Comparison of ENCODE assay signal across 10 cellular contexts in the genomic region with DNA sequence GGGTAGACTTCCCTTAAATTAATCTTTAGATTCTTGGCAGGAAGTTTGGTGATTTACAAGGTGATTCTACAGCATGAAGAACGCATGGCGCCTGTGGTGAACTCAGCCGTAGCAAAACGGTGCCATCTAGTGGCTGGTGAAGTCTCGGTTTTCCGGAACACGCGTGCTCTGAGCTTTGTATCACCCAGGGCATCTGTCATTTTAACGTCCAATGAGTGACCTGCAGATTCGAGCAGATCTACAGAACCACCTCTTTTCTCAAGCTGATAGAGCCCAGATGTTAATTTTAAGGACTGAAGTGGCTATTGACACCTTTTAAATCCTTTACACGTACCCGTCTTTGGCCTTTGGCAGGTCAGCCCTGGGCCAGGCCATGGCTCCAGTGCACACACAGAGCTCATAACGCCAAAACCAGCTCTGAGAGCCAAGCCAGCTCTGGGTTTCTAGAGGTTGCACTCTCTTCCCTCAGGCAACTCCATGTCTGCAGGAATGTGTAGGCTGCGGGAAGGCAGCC. TPM values are rescaled to one million over a fixed set of nuclear protein-coding genes. Genes with fewer than 3 reads are reported as not detected.
A peak's percentile ranks its signal among the peaks of the same experiment; 100 is the strongest.
DNase-seq lines count a peak whose midpoint lies in the region; ATAC-seq, FAIRE-seq and TF ChIP-seq lines count a peak whose summit lies in the region.
"Not testable (repeated sequence)": the region's sequence is repeated elsewhere in the genome, so short reads cannot be mapped to it uniquely, and the experiment has no call there.
"Had no signal": no experiment of that assay in that cellular context is flagged by ENCODE, and none has a peak within 500 bp of the region (broad histone marks: within the 10 kb centered on the region; RNA-seq: fewer than 3 reads in every experiment).

No MANE protein-coding gene starts in this region.

- H2AFZ ChIP-seq in keratinocyte (ENCODE audit: control insufficient read depth, low read length): not testable (repeated sequence)

- not testable (repeated sequence) for H3K9ac ChIP-seq in keratinocyte (ENCODE audit: control insufficient read depth, extremely low read depth, insufficient read depth, low read length)

- intact Hi-C loops in sciatic nerve (cut with DNase I): not testable (repeated sequence)

- dilution Hi-C loops in keratinocyte (cut with MboI; ENCODE audit: extremely low pct_ligation_motif_present, low sequenced_read_pairs): not testable (repeated sequence)

- H3K9me3 ChIP-seq in keratinocyte (ENCODE audit: control insufficient read depth, low read depth, low read length): not testable (repeated sequence)

- H3K4me2 ChIP-seq in keratinocyte (ENCODE audit: control insufficient read depth, extremely low read depth, insufficient read depth, low read depth, low read length): not testable (repeated sequence)

- not testable (repeated sequence) for H3K27me3 ChIP-seq in keratinocyte (ENCODE audit: control insufficient read depth, extremely low read depth, insufficient read depth, low read length)

- H3K36me3 ChIP-seq in keratinocyte (ENCODE audit: control insufficient read depth in 2 of 2, extremely low read depth in 1 of 2, insufficient read depth in 2 of 2, low read length in 2 of 2): not testable (repeated sequence)

- H3K9me1 ChIP-seq in keratinocyte (ENCODE audit: control insufficient read depth, extremely low read depth, insufficient read depth, low read length): not testable (repeated sequence)

- H3K79me2 ChIP-seq in keratinocyte (ENCODE audit: control insufficient read depth, insufficient read depth, low read length): not testable (repeated sequence)

- ATAC-seq in GM18909 (IDR thresholded peaks at IDR 0.05; ENCODE audit: poor library complexity, unreplicated experiment) (peak; percentile 83), HG03060 (IDR thresholded peaks at IDR 0.05; ENCODE audit: low read depth, unreplicated experiment) (peak; percentile 56), sciatic nerve (peak; percentile 86)

- not testable (repeated sequence) for H3K4me1 ChIP-seq in keratinocyte (ENCODE audit: control insufficient read depth, extremely low read depth, insufficient read depth, low read length)

- H4K20me1 ChIP-seq in keratinocyte (ENCODE audit: control insufficient read depth, extremely low read depth, insufficient read depth, low read length): not testable (repeated sequence)

- TF ChIP-seq CTCF in keratinocyte (optimal IDR thresholded peaks at IDR 0.05 in 1 of 3, IDR thresholded peaks at IDR 0.05 in 1 of 3, conservative IDR thresholded peaks at IDR 0.05 in 1 of 3; ENCODE audit: extremely low read depth in 1 of 3, insufficient read depth in 2 of 3, low read length in 3 of 3): peak in 2 of 3 experiments; percentile 43 to 46

- H3K4me3 ChIP-seq in keratinocyte (ENCODE audit: control insufficient read depth in 2 of 3, extremely low read depth in 1 of 3, insufficient read depth in 2 of 3, low read depth in 1 of 3, low read length in 3 of 3): not testable (repeated sequence)

- DNase-seq in Ammon's horn (ENCODE audit: low spot score) (peak; percentile 42), NCI-H2029 treated with DMSO at 0.1 percent for 48 hours (lab: John Stamatoyannopoulos, UW) (peak; percentile 14)
- peak; percentile 31 for DNase-seq in central memory CD4-positive, alpha-beta T cell
- not testable (repeated sequence) for DNase-seq in keratinocyte (ENCODE audit: low read depth, low spot score); sciatic nerve (ENCODE audit: low spot score)

- H3K27ac ChIP-seq in keratinocyte (ENCODE audit: control insufficient read depth, insufficient read depth, low read length): not testable (repeated sequence)

- FAIRE-seq in TTC549 (lab: Jason Lieb, UNC) (peak; percentile 75), keratinocyte (lab: Jason Lieb, UNC) (peak; percentile 98)

RNA-seq across cellular contexts. Expression of gene UNC93A, which starts 2.3 kb away (rescaled TPM):
- polyA plus RNA-seq in keratinocyte: 0.10 TPM in 1 of 3 replicates, not detected in the others
- polyA plus RNA-seq in keratinocyte (2011; ENCODE audit: low read depth): 1.1 TPM
- not detected in 2 replicates for polyA plus RNA-seq in keratinocyte (2011; cell fraction: cytosol; rRNA removed)
- not detected in 2 replicates for polyA plus RNA-seq in keratinocyte (2011; cell fraction: nucleus; rRNA removed)
- polyA plus RNA-seq in keratinocyte (2012; ENCODE audit: low replicate concordance): 0.61 TPM in 1 of 2 replicates, not detected in the other
- not detected in 3 replicates for polyA minus RNA-seq in keratinocyte
- polyA minus RNA-seq in keratinocyte (2011; cell fraction: cytosol; rRNA and poly(A)+ RNA removed): not detected
- not detected in 2 replicates for polyA minus RNA-seq in keratinocyte (2011; cell fraction: nucleus; rRNA and poly(A)+ RNA removed)
- total RNA-seq in sciatic nerve: not detected
- total RNA-seq: aorta had no signal
- polyA plus RNA-seq: aorta had no signal

RNA-seq across cellular contexts. Expression of gene TTLL2, which starts 36.1 kb away (rescaled TPM):
- not detected in 3 replicates for polyA plus RNA-seq in keratinocyte
- not detected for polyA plus RNA-seq in keratinocyte (2011; ENCODE audit: low read depth)
- not detected in 2 replicates for polyA plus RNA-seq in keratinocyte (2011; cell fraction: cytosol; rRNA removed)
- not detected in 2 replicates for polyA plus RNA-seq in keratinocyte (2011; cell fraction: nucleus; rRNA removed)
- not detected in 2 replicates for polyA plus RNA-seq in keratinocyte (2012; ENCODE audit: low replicate concordance)
- polyA minus RNA-seq in keratinocyte: not detected in 3 replicates
- not detected for polyA minus RNA-seq in keratinocyte (2011; cell fraction: cytosol; rRNA and poly(A)+ RNA removed)
- polyA minus RNA-seq in keratinocyte (2011; cell fraction: nucleus; rRNA and poly(A)+ RNA removed): not detected in 2 replicates
- not detected for total RNA-seq in sciatic nerve
- total RNA-seq: aorta, vagina had no signal
- polyA plus RNA-seq: aorta had no signal
